In genomic region chr12:113965951-113966797, GRCh38 we compare ENCODE assay signal across 8 cellular contexts. TPM values are rescaled to one million over a fixed set of nuclear protein-coding genes. Genes with fewer than 3 reads are reported as not detected.
DNase-seq lines count a peak whose midpoint lies in the region; ATAC-seq and TF ChIP-seq lines count a peak whose summit lies in the region.

A gene with protein sequence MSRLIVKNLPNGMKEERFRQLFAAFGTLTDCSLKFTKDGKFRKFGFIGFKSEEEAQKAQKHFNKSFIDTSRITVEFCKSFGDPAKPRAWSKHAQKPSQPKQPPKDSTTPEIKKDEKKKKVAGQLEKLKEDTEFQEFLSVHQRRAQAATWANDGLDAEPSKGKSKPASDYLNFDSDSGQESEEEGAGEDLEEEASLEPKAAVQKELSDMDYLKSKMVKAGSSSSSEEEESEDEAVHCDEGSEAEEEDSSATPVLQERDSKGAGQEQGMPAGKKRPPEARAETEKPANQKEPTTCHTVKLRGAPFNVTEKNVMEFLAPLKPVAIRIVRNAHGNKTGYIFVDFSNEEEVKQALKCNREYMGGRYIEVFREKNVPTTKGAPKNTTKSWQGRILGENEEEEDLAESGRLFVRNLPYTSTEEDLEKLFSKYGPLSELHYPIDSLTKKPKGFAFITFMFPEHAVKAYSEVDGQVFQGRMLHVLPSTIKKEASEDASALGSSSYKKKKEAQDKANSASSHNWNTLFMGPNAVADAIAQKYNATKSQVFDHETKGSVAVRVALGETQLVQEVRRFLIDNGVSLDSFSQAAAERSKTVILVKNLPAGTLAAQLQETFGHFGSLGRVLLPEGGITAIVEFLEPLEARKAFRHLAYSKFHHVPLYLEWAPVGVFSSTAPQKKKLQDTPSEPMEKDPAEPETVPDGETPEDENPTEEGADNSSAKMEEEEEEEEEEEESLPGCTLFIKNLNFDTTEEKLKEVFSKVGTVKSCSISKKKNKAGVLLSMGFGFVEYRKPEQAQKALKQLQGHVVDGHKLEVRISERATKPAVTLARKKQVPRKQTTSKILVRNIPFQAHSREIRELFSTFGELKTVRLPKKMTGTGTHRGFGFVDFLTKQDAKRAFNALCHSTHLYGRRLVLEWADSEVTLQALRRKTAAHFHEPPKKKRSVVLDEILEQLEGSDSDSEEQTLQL (minus strand): TSS chr12:113966325. CDS start chr12:113966227, 98 bp downstream.

- H3K27me3 ChIP-seq in left ventricle myocardium inferior (ENCODE audit: low read depth) = no peaks in the 10 kb centered on the region

- H3K4me1 Mint-ChIP-seq in T-helper 17 cell = peaks cover 40% of the 10 kb centered on the region
- peaks cover 13% of the 10 kb centered on the region for H3K4me1 Mint-ChIP-seq in progenitor cell of endocrine pancreas (ENCODE audit: low read depth)

- peak; percentile 97 for TF ChIP-seq CTCF in left ventricle myocardium inferior (IDR thresholded peaks at IDR 0.05; ENCODE audit: borderline replicate concordance)
- TF ChIP-seq CTCF in progenitor cell of endocrine pancreas (IDR thresholded peaks at IDR 0.05; ENCODE audit: unreplicated experiment) = peak; percentile 94

- peak within 1 kb of the TSS; percentile 76 for H3K27ac ChIP-seq in left ventricle myocardium inferior (replicated peaks)

- H3K27ac Mint-ChIP-seq in T-helper 17 cell (peak within 1 kb of the TSS; percentile 97), progenitor cell of endocrine pancreas (peak within 1 kb of the TSS; percentile 98)

- peak; percentile 98 for ATAC-seq in GM18498 (IDR thresholded peaks at IDR 0.05; ENCODE audit: unreplicated experiment)
- peak; percentile 96 for ATAC-seq in HG02938 (IDR thresholded peaks at IDR 0.05; ENCODE audit: unreplicated experiment)
- peak; percentile 98 for ATAC-seq in T-helper 17 cell

- DNase-seq in NCI-H1694 treated with DMSO at 0.1 percent for 48 hours (lab: John Stamatoyannopoulos, UW) = peak; percentile 89
- peak; percentile 92 to 95 (median 93) for DNase-seq in T-helper 17 cell
- DNase-seq in amygdala (lab: John Stamatoyannopoulos, UW) = peak; percentile 85 to 99 (median 97)
- peak; percentile 97 for DNase-seq in left ventricle myocardium inferior
- peak; percentile 98 for DNase-seq in progenitor cell of endocrine pancreas (ENCODE audit: low spot score, unreplicated experiment)
- peak; percentile 99 for DNase-seq in ureter (ENCODE audit: low spot score)

- no peaks in the 10 kb centered on the region for H3K9me3 ChIP-seq in T-helper 17 cell (ENCODE audit: control insufficient read depth, low read length, poor library complexity, severe bottlenecking)
- H3K9me3 ChIP-seq in left ventricle myocardium inferior (replicated peaks) = no peaks in the 10 kb centered on the region

- H3K36me3 ChIP-seq in left ventricle myocardium inferior = peaks cover 13% of the 10 kb centered on the region

- no peaks in the 10 kb centered on the region for H3K9me3 Mint-ChIP-seq in progenitor cell of endocrine pancreas (ENCODE audit: low read depth)

- H3K27me3 Mint-ChIP-seq in T-helper 17 cell (no peaks in the 10 kb centered on the region), progenitor cell of endocrine pancreas (peaks cover 26% of the 10 kb centered on the region)

- peak within 1 kb of the TSS; percentile 79 for H3K4me3 ChIP-seq in left ventricle myocardium inferior

- intact Hi-C loops in left ventricle myocardium inferior (cut with micrococcal nuclease) = no loop called here

- H3K4me3 Mint-ChIP-seq in T-helper 17 cell (peak within 1 kb of the TSS; percentile 100), progenitor cell of endocrine pancreas (ENCODE audit: low read depth) (peak within 1 kb of the TSS; percentile 100)

- peaks cover 7% of the 10 kb centered on the region for H3K36me3 Mint-ChIP-seq in T-helper 17 cell (ENCODE audit: low read depth)
- no peaks in the 10 kb centered on the region for H3K36me3 Mint-ChIP-seq in progenitor cell of endocrine pancreas (ENCODE audit: insufficient read depth)

- H3K4me1 ChIP-seq in left ventricle myocardium inferior = peaks cover 25% of the 10 kb centered on the region

RNA-seq across cellular contexts. Expression of the gene that starts here (rescaled TPM):
- total RNA-seq in T-helper 17 cell (10 to 100 TPM; 52.9 to 63.0 TPM), left ventricle myocardium inferior (18.9 TPM), progenitor cell of endocrine pancreas (39.4 and 42.9 TPM in 2 replicates), ureter (60.0 TPM)

Comparison
In these comparisons a context has a peak if more than half of its experiments do, and no peak if none do; other contexts are left out.
1. Peak in every context shown above with its lines: DNase-seq, ATAC-seq, H3K4me3 ChIP-seq and H3K27ac ChIP-seq.